ENCODE assay signal across 1 cellular context in the genomic region with DNA sequence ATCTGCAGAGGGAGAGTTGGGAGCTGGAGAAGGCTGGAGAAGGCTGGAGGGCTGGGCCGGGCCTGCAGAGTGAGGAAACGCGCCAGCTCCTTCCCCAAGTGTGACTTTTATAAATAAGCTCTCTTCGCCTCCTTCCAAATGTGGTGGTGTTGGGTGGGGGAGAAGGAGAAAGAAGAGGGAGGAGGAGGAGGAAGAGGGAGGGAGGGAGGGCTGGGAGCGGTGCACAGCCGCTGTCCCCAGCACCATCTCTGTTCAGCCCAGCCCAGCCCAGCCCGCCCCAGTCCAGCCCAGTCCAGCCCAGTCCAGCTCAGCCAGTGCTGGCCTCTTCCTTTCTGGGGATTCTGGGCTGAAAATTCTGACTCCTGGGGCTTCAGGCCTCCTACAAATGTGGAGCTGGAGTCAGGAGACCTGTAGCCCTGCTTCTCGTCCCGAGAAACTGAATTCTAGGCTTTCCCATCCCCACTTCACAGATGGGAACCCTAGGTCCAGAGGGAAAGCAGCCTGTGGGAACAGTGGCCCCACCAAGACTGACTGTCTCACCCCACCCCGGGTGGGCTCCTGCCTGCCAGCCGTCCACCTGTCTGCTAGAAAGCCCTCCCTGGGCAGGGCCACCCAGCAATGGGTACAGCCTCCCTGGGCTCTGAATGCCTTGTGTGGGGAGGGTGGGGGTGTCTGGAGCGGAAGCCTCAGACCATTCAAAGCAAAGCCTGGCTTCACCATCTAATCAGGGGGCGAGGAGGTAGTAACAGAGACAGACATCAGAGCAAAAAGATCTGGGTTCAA.
A peak's percentile ranks its signal among the peaks of the same experiment; 100 is the strongest.
TF ChIP-seq lines count a peak whose summit lies in the region.

No MANE protein-coding gene starts in this region.

TF ChIP-seq in HepG2, 621 proteins besides CTCF, POLR2A, EP300 and RAD21:
- TF ChIP-seq ZNF768 (CRISPR knock-in tag; IDR thresholded peaks at IDR 0.05) (peak; percentile 88; the same call in 1 of the 2 replicates), RARA (CRISPR knock-in tag; IDR thresholded peaks at IDR 0.05) (no peak)
